15 cellular contexts compared by ENCODE assay signal in genomic region chr6:24925661-24926060, GRCh38. TPM values are rescaled to one million over a fixed set of nuclear protein-coding genes. Genes with fewer than 3 reads are reported as not detected.
DNase-seq lines count a peak whose midpoint lies in the region; ATAC-seq and TF ChIP-seq lines count a peak whose summit lies in the region.
"Had no signal": no experiment of that assay in that cellular context is flagged by ENCODE, and none has a peak within 500 bp of the region (broad histone marks: within the 10 kb centered on the region; RNA-seq: fewer than 3 reads in every experiment).

No MANE protein-coding gene starts in this region.

- H3K4me1 ChIP-seq in Karpas-422 (ENCODE audit: low read length) = peaks cover 94% of the 10 kb centered on the region
- H3K4me1 ChIP-seq in spleen = peaks cover 33 to 96% (median 93%) of the 10 kb centered on the region in 6 donors
- H3K4me1 ChIP-seq in aorta (ENCODE audit: control insufficient read depth in 1 of 2, insufficient read depth in 2 of 2, low read length in 2 of 2) = peaks cover 0 to 4% of the 10 kb centered on the region in 2 donors
- H3K4me1 ChIP-seq in colonic mucosa = no peaks in the 10 kb centered on the region

- no peaks in the 10 kb centered on the region for H3K27me3 Mint-ChIP-seq in activated T-cell treated with anti-CD3 and anti-CD28 coated beads, Interleukin-2, amount 50 U/mL, for 72 hours (ENCODE audit: low read depth)
- no peaks in the 10 kb centered on the region for H3K27me3 Mint-ChIP-seq in activated T-helper 17 cell treated with anti-CD3 and anti-CD28 coated beads, Interleukin-2, amount 50 U/mL, for 72 hours

- ATAC-seq in activated T-cell treated with anti-CD3 and anti-CD28 coated beads, Interleukin-2, amount 50 U/mL, for 72 hours (replicated peaks in 1 of 2) = no peak
- ATAC-seq in activated T-helper 17 cell treated with anti-CD3 and anti-CD28 coated beads, Interleukin-2, amount 50 U/mL, for 72 hours (replicated peaks) = peak; percentile 29
- ATAC-seq in HG03108 (IDR thresholded peaks at IDR 0.05; ENCODE audit: unreplicated experiment) = no peak
- no peak for ATAC-seq in aorta (ENCODE audit: low FRiP score)
- ATAC-seq: gastrocnemius medialis had no signal

- no peak for DNase-seq in activated T-cell treated with anti-CD3 and anti-CD28 coated beads, Interleukin-2, amount 50 U/mL, for 72 hours
- no peak for DNase-seq in activated T-cell treated with anti-CD3 and anti-CD28 coated beads, Interleukin-2, amount 50 U/mL, for 48 hours
- no peak for DNase-seq in Karpas-422
- DNase-seq in spleen = no peak
- no peak for DNase-seq in aorta
- no peak for DNase-seq in colonic mucosa
- DNase-seq: amniotic stem cell, cerebellar nuclear complex, gastrocnemius medialis, NCI-H1694 treated with DMSO at 0.1 percent for 48 hours, NCI-H446 treated with DMSO at 0.1 percent for 48 hours had no signal

- H3K27me3 ChIP-seq in Karpas-422 (ENCODE audit: low read length) (no peaks in the 10 kb centered on the region), spleen (replicated peaks in 1 of 7) (no peaks in the 10 kb centered on the region), aorta (ENCODE audit: control insufficient read depth in 1 of 2, insufficient read depth in 2 of 2, low read length in 1 of 2) (no peaks in the 10 kb centered on the region), colonic mucosa (no peaks in the 10 kb centered on the region)
- H3K27me3 ChIP-seq: gastrocnemius medialis, suprapubic skin had no signal

- peak overlapping the region; percentile 91 for H3K27ac Mint-ChIP-seq in activated T-cell treated with anti-CD3 and anti-CD28 coated beads, Interleukin-2, amount 50 U/mL, for 72 hours
- H3K27ac Mint-ChIP-seq in activated T-helper 17 cell treated with anti-CD3 and anti-CD28 coated beads, Interleukin-2, amount 50 U/mL, for 72 hours = peak overlapping the region; percentile 92

- H2AFZ ChIP-seq in Karpas-422 (ENCODE audit: low read length) = no peak overlapping the region

- H3K36me3 ChIP-seq in Karpas-422 (ENCODE audit: insufficient read depth, low read length) (0 out of 2 replicates have a peak, but pooled peaks cover 8% of the 10 kb centered on the region), spleen (peaks cover 0 to 73% (median 0%) of the 10 kb centered on the region in 6 donors), aorta (ENCODE audit: control insufficient read depth in 1 of 2, insufficient read depth in 2 of 2, low read length in 1 of 2) (no peaks in the 10 kb centered on the region), colonic mucosa (no peaks in the 10 kb centered on the region)
- H3K36me3 ChIP-seq: gastrocnemius medialis, suprapubic skin had no signal

- peaks cover 4% of the 10 kb centered on the region; the same call in 1 of the 2 replicates for H4K20me1 ChIP-seq in Karpas-422 (ENCODE audit: insufficient read depth, low read depth, low read length)

- H3K4me3 ChIP-seq in Karpas-422 (ENCODE audit: low read length) (no peak overlapping the region), spleen (peak overlapping the region in 2 of 8 donors; percentile 13 to 53), aorta (ENCODE audit: low read length in 2 of 2) (no peak overlapping the region), colonic mucosa (no peak overlapping the region)
- H3K4me3 ChIP-seq: gastrocnemius medialis, suprapubic skin had no signal

- TF ChIP-seq POLR2A in spleen (IDR thresholded peaks at IDR 0.05) = no peak

- H3K9me3 Mint-ChIP-seq in activated T-cell treated with anti-CD3 and anti-CD28 coated beads, Interleukin-2, amount 50 U/mL, for 72 hours = peaks cover 6 to 11% of the 10 kb centered on the region in 2 donors
- peaks cover 7% of the 10 kb centered on the region for H3K9me3 Mint-ChIP-seq in activated T-helper 17 cell treated with anti-CD3 and anti-CD28 coated beads, Interleukin-2, amount 50 U/mL, for 72 hours

- H3K4me3 Mint-ChIP-seq in activated T-cell treated with anti-CD3 and anti-CD28 coated beads, Interleukin-2, amount 50 U/mL, for 72 hours = peak overlapping the region; percentile 69 to 87
- peak overlapping the region; percentile 93 for H3K4me3 Mint-ChIP-seq in activated T-helper 17 cell treated with anti-CD3 and anti-CD28 coated beads, Interleukin-2, amount 50 U/mL, for 72 hours

- H3K9me3 ChIP-seq in Karpas-422 (ENCODE audit: low read length) (no peaks in the 10 kb centered on the region), spleen (no peaks in the 10 kb centered on the region), aorta (ENCODE audit: control insufficient read depth, low read length) (no peaks in the 10 kb centered on the region), colonic mucosa (no peaks in the 10 kb centered on the region)
- H3K9me3 ChIP-seq: gastrocnemius medialis, suprapubic skin had no signal

- peak overlapping the region; percentile 9 for H3K4me2 ChIP-seq in Karpas-422 (ENCODE audit: low read depth, low read length, poor library complexity, severe bottlenecking)

- no peak overlapping the region for H3K9ac ChIP-seq in Karpas-422 (ENCODE audit: low read length)
- no peak overlapping the region for H3K9ac ChIP-seq in colonic mucosa (ENCODE audit: low read depth in 2 of 2, low read length in 2 of 2)

- H3K4me1 Mint-ChIP-seq in activated T-cell treated with anti-CD3 and anti-CD28 coated beads, Interleukin-2, amount 50 U/mL, for 72 hours (ENCODE audit: low read depth) = peaks cover 99% of the 10 kb centered on the region
- peaks cover 43% of the 10 kb centered on the region for H3K4me1 Mint-ChIP-seq in activated T-helper 17 cell treated with anti-CD3 and anti-CD28 coated beads, Interleukin-2, amount 50 U/mL, for 72 hours

- intact Hi-C loops in spleen (cut with DNase I; ENCODE audit: low total_unique reads) = no loop called here
- intact Hi-C loops in aorta (cut with DNase I) = no loop called here
- intact Hi-C loops in colonic mucosa (cut with DNase I) = no loop called here

- H3K9me2 ChIP-seq in Karpas-422 (replicated peaks; ENCODE audit: insufficient read depth, low read length) = no peaks in the 10 kb centered on the region

- TF ChIP-seq CTCF in spleen (IDR thresholded peaks at IDR 0.05 in 8 of 11, conservative IDR thresholded peaks at IDR 0.05 in 3 of 11) (no peak), colonic mucosa (IDR thresholded peaks at IDR 0.05) (no peak)

- peaks cover 11 to 13% of the 10 kb centered on the region in 2 donors for H3K36me3 Mint-ChIP-seq in activated T-cell treated with anti-CD3 and anti-CD28 coated beads, Interleukin-2, amount 50 U/mL, for 72 hours (ENCODE audit: insufficient read depth in 2 of 2)
- H3K36me3 Mint-ChIP-seq in activated T-helper 17 cell treated with anti-CD3 and anti-CD28 coated beads, Interleukin-2, amount 50 U/mL, for 72 hours (ENCODE audit: low read depth) = peaks cover 41% of the 10 kb centered on the region

- peaks cover 92% of the 10 kb centered on the region for H3K79me2 ChIP-seq in Karpas-422 (ENCODE audit: low read length)

- peak overlapping the region; percentile 44 for H3K27ac ChIP-seq in Karpas-422 (ENCODE audit: low read length)
- peak overlapping the region in 5 of 8 donors; percentile 2 to 76 (median 73) for H3K27ac ChIP-seq in spleen
- no peak overlapping the region for H3K27ac ChIP-seq in aorta (ENCODE audit: low read depth in 1 of 2, low read length in 2 of 2)
- no peak overlapping the region for H3K27ac ChIP-seq in colonic mucosa
- H3K27ac ChIP-seq: gastrocnemius medialis, suprapubic skin had no signal

RNA-seq across cellular contexts. Expression of gene RIPOR2, which starts 10.1 kb away (rescaled TPM):
- 10 to 100 TPM; 67.0 to 69.7 TPM for total RNA-seq in activated T-cell treated with anti-CD3 and anti-CD28 coated beads, Interleukin-2, amount 50 U/mL, for 72 hours
- 72.1 and 73.8 TPM in 2 replicates for total RNA-seq in Karpas-422 (2014; rRNA removed; shearing (Covaris generic); ENCODE audit: low replicate concordance)
- total RNA-seq in activated T-helper 17 cell treated with anti-CD3 and anti-CD28 coated beads, Interleukin-2, amount 50 U/mL, for 72 hours = 100 to 1,000 TPM in 1 of 2 donors, 10 to 100 TPM in 1; 47.5 to 113 TPM
- total RNA-seq in spleen (100 to 1,000 TPM; 128 to 247 (median 172) TPM), aorta (10 to 100 TPM in 1 of 2 donors, 1 to 10 TPM in 1; 9.7 to 16.1 TPM), colonic mucosa (1 to 10 TPM; 1.8 to 2.0 TPM)
- polyA plus RNA-seq in spleen (10 to 100 TPM; 40.6 to 43.4 (median 41.2) TPM), aorta (1 to 10 TPM; 1.1 to 2.5 TPM)
- total RNA-seq: pulmonary artery endothelial cell had no signal

Comparison
In these comparisons a context has a peak if more than half of its experiments do, and no peak if none do; other contexts are left out.
1. H3K27ac ChIP-seq: peak in Karpas-422 (single experiment) and spleen (5 of 8); none in aorta (0 of 2) and colonic mucosa (single experiment).